In the genomic region with DNA sequence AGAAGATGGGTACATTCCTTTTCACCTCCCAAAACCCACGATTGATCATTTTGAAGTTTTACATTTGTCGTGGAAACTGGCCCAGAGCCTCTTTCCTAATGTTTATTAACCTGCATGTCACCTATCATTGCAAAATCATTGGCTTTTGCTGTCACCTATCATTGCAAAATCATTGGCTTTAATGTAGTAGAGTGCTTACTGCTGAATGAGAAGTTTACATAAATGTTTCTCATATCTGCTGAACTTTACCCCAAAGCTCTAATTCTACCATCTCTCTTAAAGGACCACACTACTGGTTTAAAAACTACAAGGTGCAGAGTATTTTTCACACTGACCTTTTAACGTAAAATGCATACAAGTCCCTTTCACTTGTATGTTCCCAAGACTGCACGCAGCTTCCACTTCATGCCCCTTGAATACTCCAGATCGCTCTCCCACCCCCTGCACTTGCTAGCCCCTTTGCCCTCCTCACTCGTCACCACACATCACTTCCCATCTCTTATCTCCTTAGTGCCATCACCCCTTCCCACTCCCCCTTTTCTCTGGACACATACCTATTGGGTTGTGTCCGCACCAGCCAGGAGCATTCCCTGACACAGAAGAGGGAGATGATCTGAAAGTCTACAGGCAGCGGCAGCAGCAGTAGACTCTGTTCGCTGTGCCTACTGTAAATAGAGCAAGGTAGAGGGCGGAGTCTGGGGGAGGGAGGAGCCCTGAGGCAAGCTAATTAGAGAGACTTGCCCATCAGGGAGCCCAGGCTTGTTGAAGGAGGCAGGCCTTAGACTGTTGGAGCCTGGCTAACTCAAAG, we compare ENCODE assay signal across 10 cellular contexts. TPM values are rescaled to one million over a fixed set of nuclear protein-coding genes. Genes with fewer than 3 reads are reported as not detected.
DNase-seq lines count a peak whose midpoint lies in the region; ATAC-seq, FAIRE-seq and TF ChIP-seq lines count a peak whose summit lies in the region.
"Had no signal": no experiment of that assay in that cellular context is flagged by ENCODE, and none has a peak within 500 bp of the region (broad histone marks: within the 10 kb centered on the region; RNA-seq: fewer than 3 reads in every experiment).

No MANE protein-coding gene starts in this region.

- H3K27ac ChIP-seq in SU-DHL-6 (ENCODE audit: low read depth, low read length) (peak overlapping the region; percentile 82), pancreas (no peak overlapping the region)

- TF ChIP-seq CTCF in SU-DHL-6 (IDR thresholded peaks at IDR 0.05; ENCODE audit: insufficient read depth, low read length, poor library complexity, severe bottlenecking) (no peak), pancreas (IDR thresholded peaks at IDR 0.05) (no peak)

- H3K9me3 ChIP-seq in SU-DHL-6 (ENCODE audit: insufficient read depth, low read length) (no peaks in the 10 kb centered on the region), pancreas (no peaks in the 10 kb centered on the region)

- H3F3A ChIP-seq in SU-DHL-6 (ENCODE audit: insufficient read depth), result peaks cover 3% of the 10 kb centered on the region; the same call in 1 of the 2 replicates

- DNase-seq in NCI-H1417 (lab: John Stamatoyannopoulos, UW), result peak; percentile 2 to 60 (median 23)
- DNase-seq in NCI-H1417 treated with DMSO at 0.1 percent for 48 hours (lab: John Stamatoyannopoulos, UW), result no peak
- DNase-seq in pancreas, result peak; percentile 54 to 68 (median 63)
- DNase-seq in SKM-1 (lab: John Stamatoyannopoulos, UW; ENCODE audit: unreplicated experiment), result no peak
- no peak for DNase-seq in activated CD4-positive, alpha-beta T cell treated with anti-CD3 and anti-CD28 coated beads, Interleukin-2, amount 50 U/mL, for 1 hour
- no peak for DNase-seq in kidney glomerular epithelial cell (lab: John Stamatoyannopoulos, UW)

- ATAC-seq in HG02973 (IDR thresholded peaks at IDR 0.05; ENCODE audit: unreplicated experiment) (peak; percentile 92), pancreas (peak; percentile 96 to 99 (median 97))
- ATAC-seq: T-cell had no signal

- H3K4me2 ChIP-seq in SU-DHL-6 (ENCODE audit: low read depth, low read length, poor library complexity, severe bottlenecking), result peak overlapping the region; percentile 68

- 22 to 33% methylated on average over 10 of the region's 10 CpGs for WGBS in pancreas, 2 donors

- peaks cover 0 to 5% (median 4%) of the 10 kb centered on the region in 3 donors for H3K4me1 ChIP-seq in pancreas

- no peaks in the 10 kb centered on the region for H4K20me1 ChIP-seq in SU-DHL-6 (ENCODE audit: low read depth, low read length)

- H3K27me3 ChIP-seq in SU-DHL-6 (ENCODE audit: low read length) (no peaks in the 10 kb centered on the region), pancreas (no peaks in the 10 kb centered on the region)

- H3K36me3 ChIP-seq in SU-DHL-6 (ENCODE audit: low read length), result no peaks in the 10 kb centered on the region
- no peaks in the 10 kb centered on the region for H3K36me3 ChIP-seq in pancreas

- H3K79me2 ChIP-seq in SU-DHL-6 (ENCODE audit: insufficient read depth, low read length), result no peaks in the 10 kb centered on the region

- FAIRE-seq in pancreas (lab: Jason Lieb, UNC), result no peak
- FAIRE-seq: A204.1 had no signal

- H3K4me3 ChIP-seq in SU-DHL-6 (ENCODE audit: insufficient read depth, low read length, poor library complexity, severe bottlenecking), result peak overlapping the region; percentile 62
- peak overlapping the region in 2 of 4 donors; percentile 7 to 30 for H3K4me3 ChIP-seq in pancreas

- H3K9ac ChIP-seq in SU-DHL-6 (ENCODE audit: low read length), result peak overlapping the region; percentile 58

- peak overlapping the region; percentile 79 for H2AFZ ChIP-seq in SU-DHL-6 (ENCODE audit: low read depth, low read length, severe bottlenecking)

- no peaks in the 10 kb centered on the region for H3K9me2 ChIP-seq in SU-DHL-6 (replicated peaks; ENCODE audit: insufficient read depth, low read length)

- intact Hi-C loops in pancreas (cut with DNase I), result no loop called here

RNA-seq across cellular contexts. Expression of a gene that starts 30.2 kb away (rescaled TPM):
- 10 to 100 TPM; 24.6 to 39.0 (median 34.4) TPM for total RNA-seq in pancreas
- polyA plus RNA-seq in pancreas, result 10 to 100 TPM; 42.0 to 48.9 TPM

Comparison
In these comparisons a context has a peak if more than half of its experiments do, and no peak if none do; other contexts are left out.
1. DNase-seq: peak in NCI-H1417 (3 of 3) and pancreas (6 of 6); none in NCI-H1417 treated with DMSO at 0.1 percent for 48 hours (single experiment), SKM-1 (single experiment), activated CD4-positive, alpha-beta T cell treated with anti-CD3 and anti-CD28 coated beads, Interleukin-2, amount 50 U/mL, for 1 hour (single experiment) and kidney glomerular epithelial cell (single experiment).